In the genomic region with DNA sequence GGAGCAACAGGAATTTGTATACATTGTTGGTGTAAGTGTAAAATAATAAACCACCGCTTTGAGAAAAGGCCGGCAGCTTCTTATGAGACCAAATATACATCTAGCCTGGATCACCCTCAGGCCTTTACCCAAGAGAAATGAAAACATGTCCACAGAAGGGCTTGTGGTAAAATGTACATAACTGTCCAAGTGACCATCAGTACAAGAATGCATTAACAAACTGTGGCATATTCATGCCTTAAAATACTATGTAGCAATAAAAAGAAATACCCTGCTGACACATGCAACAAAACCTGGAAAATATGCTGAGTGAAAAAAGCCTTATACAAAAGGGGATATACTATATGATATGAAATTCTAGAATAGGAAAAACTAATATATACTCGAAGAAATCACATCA, we compare ENCODE assay signal across 29 cellular contexts.
"Had no signal": no experiment of that assay in that cellular context is flagged by ENCODE, and none has a peak within 500 bp of the region (broad histone marks: within the 10 kb centered on the region; RNA-seq: fewer than 3 reads in every experiment).

No MANE protein-coding gene starts in this region.

- ATAC-seq: activated CD4-positive, CD25-positive, alpha-beta regulatory T cell treated with anti-CD3 and anti-CD28 coated beads, Interleukin-2, amount 50 U/mL, for 24 hours; left colon; sciatic nerve; stimulated activated naive B cell treated with anti-CD40 and anti-IgM and Interleukin-4, amounts not matched to agents 10 μg/mL and 1 μg/mL and 100 μg/mL, for 72 hours; T-helper 17 cell; upper lobe of right lung had no signal

- DNase-seq: activated CD4-positive, alpha-beta T cell treated with anti-CD3 and anti-CD28 coated beads for 48 hours; activated CD4-positive, alpha-beta T cell treated with anti-CD3 and anti-CD28 coated beads, Interleukin-2, amount 50 U/mL, for 48 hours; activated CD8-positive, alpha-beta memory T cell treated with anti-CD3 and anti-CD28 coated beads for 24 hours; activated effector memory CD4-positive, alpha-beta T cell treated with anti-CD3 and anti-CD28 coated beads, Interleukin-2, amount 50 U/mL, for 16 hours; activated naive CD4-positive, alpha-beta T cell treated with anti-CD3 and anti-CD28 coated beads for 36 hours; activated naive CD8-positive, alpha-beta T cell treated with anti-CD3 and anti-CD28 coated beads for 36 hours; amygdala; central memory CD4-positive, alpha-beta T cell; dermis blood vessel endothelial cell; effector CD4-positive, alpha-beta T cell; kidney; left colon; mammary epithelial cell; naive B cell; nephron progenitor cell; small intestine; stimulated activated CD4-positive, alpha-beta T cell treated with anti-CD3 and anti-CD28 coated beads, Interleukin-2, amount 100 ng/mL, for 24 hours; stimulated activated naive B cell treated with anti-CD40 and anti-IgM and Interleukin-4, amounts not matched to agents 10 μg/mL and 1 μg/mL and 100 μg/mL, for 72 hours; stomach; T-helper 17 cell; T1000; thyroid gland; upper lobe of right lung had no signal

- H3K9me3 ChIP-seq: breast epithelium, neutrophil, stomach, thyroid gland, upper lobe of right lung had no signal

- H3K4me1 ChIP-seq: breast epithelium, esophagus muscularis mucosa, stomach, thyroid gland, upper lobe of right lung had no signal

- H3K27me3 ChIP-seq: breast epithelium, esophagus muscularis mucosa, neutrophil, stomach, thyroid gland, upper lobe of right lung had no signal

- H3K4me3 ChIP-seq: breast epithelium, esophagus muscularis mucosa, stomach, thyroid gland, upper lobe of right lung had no signal

- H3K36me3 ChIP-seq: breast epithelium, esophagus muscularis mucosa, neutrophil, stomach, thyroid gland, upper lobe of right lung, WERI-Rb-1 had no signal

- H3K27ac ChIP-seq: breast epithelium, esophagus muscularis mucosa, neutrophil, stomach, thyroid gland, upper lobe of right lung, WERI-Rb-1 had no signal
